8 cellular contexts compared by ENCODE assay signal in genomic region chr7:155296788-155297516, GRCh38. TPM values are rescaled to one million over a fixed set of nuclear protein-coding genes. Genes with fewer than 3 reads are reported as not detected.
DNase-seq lines count a peak whose midpoint lies in the region; ATAC-seq, FAIRE-seq and TF ChIP-seq lines count a peak whose summit lies in the region.

No MANE protein-coding gene starts in this region.

- peak; percentile 42 for ATAC-seq in HG03354 (IDR thresholded peaks at IDR 0.05; ENCODE audit: poor library complexity, severe bottlenecking, unreplicated experiment)

- H3K4me2 ChIP-seq in BLaER1 (peak overlapping the region; percentile 90), PC-9 (peak overlapping the region; percentile 93)

- POLR2A ChIA-PET in PC-9 (lab: Charles Lee; ENCODE audit: unreplicated experiment) = interaction anchor here (0.5 to 1.2 kb wide), 8 partner anchors 19 to 390 kb away, joined by 3 to 14 read pairs (median 5); no protein-coding TSS in a partner anchor

- H3K9me3 ChIP-seq in BLaER1 (no peaks in the 10 kb centered on the region), PC-9 (ENCODE audit: insufficient read depth, low read depth) (no peaks in the 10 kb centered on the region), neutrophil (no peaks in the 10 kb centered on the region), suprapubic skin (no peaks in the 10 kb centered on the region)

- no peak for TF ChIP-seq EP300 in suprapubic skin (IDR thresholded peaks at IDR 0.05)

- no peak for TF ChIP-seq POLR2A in suprapubic skin (IDR thresholded peaks at IDR 0.05)

- CTCF ChIA-PET in PC-9 (lab: Charles Lee) = interaction anchor here (0.6 to 0.8 kb wide), 6 partner anchors 15 to 368 kb away, joined by 3 to 6 read pairs (median 4); no protein-coding TSS in a partner anchor

- H4K20me1 ChIP-seq in BLaER1 (peaks cover 38% of the 10 kb centered on the region), PC-9 (ENCODE audit: insufficient read depth) (peaks cover 25% of the 10 kb centered on the region)

- H3K27ac ChIP-seq in BLaER1 (peak overlapping the region; percentile 95), PC-9 (peak overlapping the region; percentile 81), neutrophil (peak overlapping the region; percentile 91), suprapubic skin (peak overlapping the region; percentile 96)

- H3K4me1 ChIP-seq in BLaER1 = peaks cover 62% of the 10 kb centered on the region
- H3K4me1 ChIP-seq in PC-9 (replicated peaks; ENCODE audit: insufficient read depth) = peaks cover 42% of the 10 kb centered on the region
- H3K4me1 ChIP-seq in neutrophil (ENCODE audit: control insufficient read depth in 1 of 2, insufficient read depth in 1 of 2, low read depth in 1 of 2, low read length in 1 of 2) = peaks cover 26 to 28% of the 10 kb centered on the region in 2 experiments
- H3K4me1 ChIP-seq in suprapubic skin = peaks cover 48% of the 10 kb centered on the region

- BruUV-seq in PC-9 (replicated peaks; lab: Mats Ljungman, UMichigan) = TSS peak; percentile 69

- H3K4me3 ChIP-seq in BLaER1 (peak overlapping the region; percentile 99), PC-9 (peak overlapping the region; percentile 90), fibroblast of villous mesenchyme (ENCODE audit: low read depth, low read length) (peak overlapping the region; percentile 61), neutrophil (ENCODE audit: low read depth in 1 of 2, low read length in 1 of 2) (peak overlapping the region; percentile 69 to 76), suprapubic skin (peak overlapping the region; percentile 93)

- peaks cover 42% of the 10 kb centered on the region for H3K79me2 ChIP-seq in PC-9 (ENCODE audit: low read depth)

- intact Hi-C loops in PC-9 (cut with micrococcal nuclease; ENCODE audit: unreplicated experiment) = loop anchor here (1.0 to 2.0 kb wide), 8 partner anchors 34 to 292 kb away; no protein-coding TSS in a partner anchor

- no peaks in the 10 kb centered on the region for H3K9me2 ChIP-seq in PC-9 (ENCODE audit: insufficient read depth)

- H3K27me3 ChIP-seq in BLaER1 = no peaks in the 10 kb centered on the region
- H3K27me3 ChIP-seq in PC-9 (ENCODE audit: insufficient read depth, low read depth) = no peaks in the 10 kb centered on the region
- peaks cover 20% of the 10 kb centered on the region for H3K27me3 ChIP-seq in neutrophil
- no peaks in the 10 kb centered on the region for H3K27me3 ChIP-seq in suprapubic skin

- H3K9ac ChIP-seq in BLaER1 = peak overlapping the region; percentile 95

- H3K36me3 ChIP-seq in BLaER1 (peaks cover 15% of the 10 kb centered on the region), PC-9 (ENCODE audit: low read depth) (peaks cover 18% of the 10 kb centered on the region), neutrophil (no peaks in the 10 kb centered on the region), suprapubic skin (no peaks in the 10 kb centered on the region)

- peak; percentile 28 for DNase-seq in GM19239 (ENCODE audit: insufficient read length, low spot score)
- peak; percentile 63 to 71 for DNase-seq in PC-9
- peak; percentile 74 for DNase-seq in activated T-helper 9 cell treated with anti-CD3 and anti-CD28 coated beads, Interleukin-2, amount 50 U/mL, for 16 hours (ENCODE audit: low read depth)
- peak; percentile 91 for DNase-seq in fibroblast of villous mesenchyme (ENCODE audit: low read depth)
- peak; percentile 82 to 88 for DNase-seq in suprapubic skin (ENCODE audit: low spot score in 2 of 2)

- peak; percentile 69 for TF ChIP-seq CTCF in PC-9 (conservative IDR thresholded peaks at IDR 0.05)
- no peak for TF ChIP-seq CTCF in fibroblast of villous mesenchyme (IDR thresholded peaks at IDR 0.05; ENCODE audit: insufficient read depth, low read depth, low read length)
- peak; percentile 34 for TF ChIP-seq CTCF in neutrophil (IDR thresholded peaks at IDR 0.05)
- peak; percentile 22 to 34 for TF ChIP-seq CTCF in suprapubic skin (IDR thresholded peaks at IDR 0.05)

- peak overlapping the region; percentile 86 for H2AFZ ChIP-seq in PC-9

- H3F3A ChIP-seq in PC-9 (ENCODE audit: insufficient read depth, low read depth) = peaks cover 41% of the 10 kb centered on the region

- FAIRE-seq in GM19239 (lab: Jason Lieb, UNC) = no peak

- 9% methylated on average over 10 of the region's 57 CpGs for WGBS in suprapubic skin

RNA-seq across cellular contexts. Expression of gene INSIG1, which starts 0.7 kb away (rescaled TPM):
- total RNA-seq in PC-9 (2021) = 75.7 and 103 TPM in 2 replicates
- total RNA-seq in fibroblast of villous mesenchyme = 389 and 403 TPM in 2 replicates
- 100 to 1,000 TPM in 2 of 4 donors, 10 to 100 TPM in 2; 32.0 to 130 (median 95.3) TPM for total RNA-seq in suprapubic skin

Comparison
In these comparisons a context has a peak if more than half of its experiments do, and no peak if none do; other contexts are left out.
1. Peak in every context shown above with its lines: DNase-seq, ATAC-seq, H3K4me3 ChIP-seq and H3K27ac ChIP-seq.
2. DNase-seq: peak in every context shown above with its lines; median percentile 91 in fibroblast of villous mesenchyme; 85 in suprapubic skin; 74 in activated T-helper 9 cell treated with anti-CD3 and anti-CD28 coated beads, Interleukin-2, amount 50 U/mL, for 16 hours; 67 in PC-9; 28 in GM19239.